ENCODE assay signal across 19 cellular contexts in genomic region chr11:76147106-76147735, GRCh38. TPM values are rescaled to one million over a fixed set of nuclear protein-coding genes. Genes with fewer than 3 reads are reported as not detected.
DNase-seq lines count a peak whose midpoint lies in the region; ATAC-seq and TF ChIP-seq lines count a peak whose summit lies in the region.
"Had no signal": no experiment of that assay in that cellular context is flagged by ENCODE, and none has a peak within 500 bp of the region (broad histone marks: within the 10 kb centered on the region; RNA-seq: fewer than 3 reads in every experiment).

No MANE protein-coding gene starts in this region.

- H3K9me3 Mint-ChIP-seq in brain (peaks cover 0 to 4% (median 0%) of the 10 kb centered on the region in 5 experiments), MCF 10A (ENCODE audit: unreplicated experiment) (no peaks in the 10 kb centered on the region)
- no peaks in the 10 kb centered on the region for H3K9me3 Mint-ChIP-seq in activated T-cell treated with anti-CD3 and anti-CD28 coated beads, Interleukin-2, amount 50 U/mL, for 4 hours

- POLR2A ChIA-PET in MCF 10A (lab: Yijun Ruan, JAX) = no interaction called here

- no TSS peak for BruUV-seq in MCF 10A (replicated peaks; lab: Mats Ljungman, UMichigan)

- H3K27ac Mint-ChIP-seq in brain (peak overlapping the region in 3 of 5 experiments; percentile 1 to 24 (median 19)), MCF 10A (ENCODE audit: low read depth, unreplicated experiment) (no peak overlapping the region)

- intact Hi-C loops in Right ventricle myocardium inferior (cut with DNase I) (no loop called here), mucosa of descending colon (cut with DNase I, micrococcal nuclease) (no loop called here), MCF 10A (cut with micrococcal nuclease) (no loop called here)

- TF ChIP-seq CTCF in right atrium auricular region (IDR thresholded peaks at IDR 0.05) = no peak
- TF ChIP-seq CTCF in brain (conservative IDR thresholded peaks at IDR 0.05) = no peak
- TF ChIP-seq CTCF in mucosa of descending colon (IDR thresholded peaks at IDR 0.05) = no peak
- no peak for TF ChIP-seq CTCF in MCF 10A (IDR thresholded peaks at IDR 0.05; ENCODE audit: unreplicated experiment)

- peaks cover 6% of the 10 kb centered on the region for H3K36me3 ChIP-seq in right atrium auricular region
- H3K36me3 ChIP-seq in mucosa of descending colon (ENCODE audit: low read depth) = no peaks in the 10 kb centered on the region

- H3K4me1 ChIP-seq in right atrium auricular region (peaks cover 0 to 7% of the 10 kb centered on the region in 2 donors), mucosa of descending colon (ENCODE audit: low read depth) (peaks cover 22% of the 10 kb centered on the region)

- peak; percentile 51 for DNase-seq in Right ventricle myocardium inferior (ENCODE audit: missing footprints)
- no peak for DNase-seq in right atrium auricular region (ENCODE audit: low spot score)
- DNase-seq in mucosa of descending colon = peak in 2 of 3 donors; percentile 60 to 82
- no peak for DNase-seq in HuH-7.5 (ENCODE audit: low spot score)
- no peak for DNase-seq in activated T-cell treated with anti-CD3 and anti-CD28 coated beads, Interleukin-2, amount 50 U/mL, for 4 hours
- no peak for DNase-seq in MCF 10A (ENCODE audit: unreplicated experiment)
- DNase-seq: COR-L47, DND-41, GF-D8, GOT3, Karpas-422, NCI-H187 treated with DMSO at 0.1 percent for 48 hours, NCI-H524 had no signal

- peak; percentile 6 for ATAC-seq in Right ventricle myocardium inferior
- ATAC-seq in mucosa of descending colon = peak; percentile 66
- no peak for ATAC-seq in activated T-cell treated with anti-CD3 and anti-CD28 coated beads, Interleukin-2, amount 50 U/mL, for 4 hours
- ATAC-seq in GM18517 (IDR thresholded peaks at IDR 0.05; ENCODE audit: unreplicated experiment) = no peak
- ATAC-seq: A549 had no signal

- H3K9me3 ChIP-seq in right atrium auricular region = no peaks in the 10 kb centered on the region
- H3K9me3 ChIP-seq in mucosa of descending colon = no peaks in the 10 kb centered on the region
- H3K9me3 ChIP-seq: A549 had no signal

- no peaks in the 10 kb centered on the region for H3K27me3 ChIP-seq in right atrium auricular region

- no peaks in the 10 kb centered on the region for H3K27me3 Mint-ChIP-seq in brain
- no peaks in the 10 kb centered on the region for H3K27me3 Mint-ChIP-seq in activated T-cell treated with anti-CD3 and anti-CD28 coated beads, Interleukin-2, amount 50 U/mL, for 4 hours (ENCODE audit: low read depth)
- no peaks in the 10 kb centered on the region for H3K27me3 Mint-ChIP-seq in MCF 10A (ENCODE audit: insufficient read depth, unreplicated experiment)

- H3K4me3 Mint-ChIP-seq in brain (no peak overlapping the region), MCF 10A (ENCODE audit: unreplicated experiment) (no peak overlapping the region)
- H3K4me3 Mint-ChIP-seq in activated T-cell treated with anti-CD3 and anti-CD28 coated beads, Interleukin-2, amount 50 U/mL, for 4 hours = no peak overlapping the region

- H3K36me3 Mint-ChIP-seq in brain (peaks cover 9% of the 10 kb centered on the region), MCF 10A (ENCODE audit: insufficient read depth, unreplicated experiment) (peaks cover 6% of the 10 kb centered on the region)
- H3K36me3 Mint-ChIP-seq in activated T-cell treated with anti-CD3 and anti-CD28 coated beads, Interleukin-2, amount 50 U/mL, for 4 hours (ENCODE audit: insufficient read depth) = peaks cover 2% of the 10 kb centered on the region

- CTCF ChIA-PET in MCF 10A (lab: Yijun Ruan, JAX) = interaction anchor here (0.6 to 1.5 kb wide), 5 partner anchors 18 to 424 kb away, joined by 3 to 5 read pairs (median 3); no protein-coding TSS in a partner anchor

- no peak overlapping the region for H3K4me3 ChIP-seq in right atrium auricular region
- H3K4me3 ChIP-seq in mucosa of descending colon = no peak overlapping the region
- H3K4me3 ChIP-seq: A549 had no signal

- H3K4me1 Mint-ChIP-seq in brain (peaks cover 6% of the 10 kb centered on the region), MCF 10A (ENCODE audit: insufficient read depth, unreplicated experiment) (peaks cover 6% of the 10 kb centered on the region)
- peaks cover 4% of the 10 kb centered on the region for H3K4me1 Mint-ChIP-seq in activated T-cell treated with anti-CD3 and anti-CD28 coated beads, Interleukin-2, amount 50 U/mL, for 4 hours (ENCODE audit: low read depth)

- no peak overlapping the region for H3K27ac ChIP-seq in right atrium auricular region
- H3K27ac ChIP-seq: A549, C4-2B, RWPE1 had no signal

RNA-seq across cellular contexts. Expression of gene WNT11, which starts 59.1 kb away (rescaled TPM):
- total RNA-seq in Right ventricle myocardium inferior = 18.2 TPM
- total RNA-seq in right atrium auricular region = 1 to 10 TPM; 1.6 to 6.8 TPM
- polyA plus RNA-seq in brain (ENCODE audit: insufficient read depth, low read depth, low replicate concordance) = 1.0 TPM
- total RNA-seq in mucosa of descending colon = 1 to 10 TPM; 3.4 to 5.7 (median 5.2) TPM
- under 1 TPM in 1 of 3 donors, not detected in 2; 0.26 TPM for total RNA-seq in activated T-cell treated with anti-CD3 and anti-CD28 coated beads, Interleukin-2, amount 50 U/mL, for 4 hours
- total RNA-seq in MCF 10A (2022) = not detected in 2 replicates
- total RNA-seq: OCI-LY7 had no signal

Comparison
In these comparisons a context has a peak if more than half of its experiments do, and no peak if none do; other contexts are left out.
1. DNase-seq: peak in Right ventricle myocardium inferior (single experiment) and mucosa of descending colon (2 of 3); none in right atrium auricular region (single experiment), HuH-7.5 (single experiment), activated T-cell treated with anti-CD3 and anti-CD28 coated beads, Interleukin-2, amount 50 U/mL, for 4 hours (single experiment) and MCF 10A (single experiment).
2. ATAC-seq: peak in Right ventricle myocardium inferior (single experiment) and mucosa of descending colon (single experiment); none in activated T-cell treated with anti-CD3 and anti-CD28 coated beads, Interleukin-2, amount 50 U/mL, for 4 hours (0 of 2) and GM18517 (single experiment).